In the genomic region with DNA sequence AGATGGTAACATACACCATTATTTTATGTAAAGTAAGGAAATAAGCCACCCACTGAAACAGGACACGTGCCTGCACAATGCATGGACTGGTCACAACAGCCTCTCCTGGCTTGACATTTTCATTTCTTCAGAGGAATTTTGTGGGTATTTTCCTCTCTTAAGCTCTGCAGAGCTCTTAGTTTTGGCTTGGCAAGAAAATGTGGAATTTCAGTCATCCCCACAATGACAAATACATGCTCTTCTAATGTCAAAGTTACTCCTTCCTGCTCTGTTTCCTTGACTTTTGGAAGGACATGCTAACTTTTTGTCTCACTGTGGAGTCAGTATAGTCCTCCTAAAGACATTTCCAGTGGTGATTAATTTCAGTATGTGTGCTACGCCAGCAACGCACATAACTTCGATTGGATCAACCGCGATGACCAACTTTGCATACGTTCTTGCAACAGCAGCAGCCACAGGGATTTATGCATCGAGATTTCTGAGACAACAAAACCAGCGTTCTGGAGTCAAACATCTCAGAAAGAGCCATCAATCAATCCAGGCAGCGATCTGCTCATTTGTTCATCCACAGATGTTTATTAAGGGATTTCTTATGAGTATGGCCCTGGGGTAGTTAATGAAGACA, we compare ENCODE assay signal across 23 cellular contexts.
"Had no signal": no experiment of that assay in that cellular context is flagged by ENCODE, and none has a peak within 500 bp of the region (broad histone marks: within the 10 kb centered on the region; RNA-seq: fewer than 3 reads in every experiment).

No MANE protein-coding gene starts in this region.

- H3K4me3 ChIP-seq: body of pancreas had no signal

- DNase-seq: activated CD4-positive, alpha-beta memory T cell treated with anti-CD3 and anti-CD28 coated beads for 36 hours; activated CD4-positive, alpha-beta T cell treated with anti-CD3 and anti-CD28 coated beads, Interleukin-2, amount 10 ng/mL, durations not matched to agents 7 days and 5 days; activated CD4-positive, CD25-positive, alpha-beta regulatory T cell treated with anti-CD3 and anti-CD28 coated beads, Interleukin-2, amount 50 U/mL, for 72 hours; activated gamma-delta T cell; activated naive CD4-positive, alpha-beta T cell treated with anti-CD3 and anti-CD28 coated beads for 36 hours; activated T-cell treated with anti-CD3 and anti-CD28 coated beads for 4 hours; activated T-cell treated with anti-CD3 and anti-CD28 coated beads, Interleukin-2, amount 50 U/mL, for 48 hours; anterior cingulate cortex; body of pancreas; central memory CD4-positive, alpha-beta T cell; NCI-H1048; NCI-H146; NCI-H187 treated with DMSO at 0.1 percent for 48 hours; NCI-H2081 treated with DMSO at 0.1 percent for 48 hours; NCI-H446; NCI-H524; PC-3; SHP77; T-helper 9 cell had no signal

- H3K27me3 ChIP-seq: body of pancreas had no signal

- H3K27ac ChIP-seq: body of pancreas had no signal

- FAIRE-seq: bronchial epithelial cell, RCC 7860 had no signal

- ATAC-seq: activated T-helper 17 cell treated with anti-CD3 and anti-CD28 coated beads, Interleukin-2, amount 50 U/mL, for 72 hours; body of pancreas; PC-3; WTC11 had no signal

- H3K4me1 ChIP-seq: body of pancreas had no signal

- H3K9me3 ChIP-seq: body of pancreas had no signal
